2 cellular contexts compared by ENCODE assay signal in the genomic region with DNA sequence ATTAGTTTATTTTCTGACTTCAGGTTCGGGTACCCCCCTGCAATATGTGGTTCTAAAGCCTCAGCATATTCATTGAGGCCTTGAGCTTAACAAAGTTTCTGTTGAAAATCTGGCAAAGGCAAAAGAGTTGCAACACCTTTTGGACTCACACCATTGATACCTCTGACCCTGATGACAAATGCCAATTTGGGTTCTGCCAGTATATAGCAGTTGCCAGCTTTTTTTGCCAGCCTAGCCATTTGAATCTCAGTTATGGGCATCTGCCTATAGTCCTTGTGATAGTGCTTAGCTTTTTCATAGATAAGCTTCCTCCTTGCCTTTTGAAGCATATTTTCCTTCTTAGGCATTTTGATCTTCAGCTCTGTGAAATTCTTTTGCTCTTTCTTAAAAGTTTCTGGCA.
TF ChIP-seq lines count a peak whose summit lies in the region.

No MANE protein-coding gene starts in this region.

TF ChIP-seq in liver, 16 proteins besides CTCF, POLR2A, EP300 and RAD21:
- peak; percentile 62 for TF ChIP-seq YY1 (IDR thresholded peaks at IDR 0.05)
- TF ChIP-seq GABPA (IDR thresholded peaks at IDR 0.05 in 1 of 2, conservative IDR thresholded peaks at IDR 0.05 in 1 of 2): no peak
- TF ChIP-seq MAX (IDR thresholded peaks at IDR 0.05): peak; percentile 9
- TF ChIP-seq RXRA (IDR thresholded peaks at IDR 0.05): peak; percentile 49 to 71
- TF ChIP-seq, protein P1, sequence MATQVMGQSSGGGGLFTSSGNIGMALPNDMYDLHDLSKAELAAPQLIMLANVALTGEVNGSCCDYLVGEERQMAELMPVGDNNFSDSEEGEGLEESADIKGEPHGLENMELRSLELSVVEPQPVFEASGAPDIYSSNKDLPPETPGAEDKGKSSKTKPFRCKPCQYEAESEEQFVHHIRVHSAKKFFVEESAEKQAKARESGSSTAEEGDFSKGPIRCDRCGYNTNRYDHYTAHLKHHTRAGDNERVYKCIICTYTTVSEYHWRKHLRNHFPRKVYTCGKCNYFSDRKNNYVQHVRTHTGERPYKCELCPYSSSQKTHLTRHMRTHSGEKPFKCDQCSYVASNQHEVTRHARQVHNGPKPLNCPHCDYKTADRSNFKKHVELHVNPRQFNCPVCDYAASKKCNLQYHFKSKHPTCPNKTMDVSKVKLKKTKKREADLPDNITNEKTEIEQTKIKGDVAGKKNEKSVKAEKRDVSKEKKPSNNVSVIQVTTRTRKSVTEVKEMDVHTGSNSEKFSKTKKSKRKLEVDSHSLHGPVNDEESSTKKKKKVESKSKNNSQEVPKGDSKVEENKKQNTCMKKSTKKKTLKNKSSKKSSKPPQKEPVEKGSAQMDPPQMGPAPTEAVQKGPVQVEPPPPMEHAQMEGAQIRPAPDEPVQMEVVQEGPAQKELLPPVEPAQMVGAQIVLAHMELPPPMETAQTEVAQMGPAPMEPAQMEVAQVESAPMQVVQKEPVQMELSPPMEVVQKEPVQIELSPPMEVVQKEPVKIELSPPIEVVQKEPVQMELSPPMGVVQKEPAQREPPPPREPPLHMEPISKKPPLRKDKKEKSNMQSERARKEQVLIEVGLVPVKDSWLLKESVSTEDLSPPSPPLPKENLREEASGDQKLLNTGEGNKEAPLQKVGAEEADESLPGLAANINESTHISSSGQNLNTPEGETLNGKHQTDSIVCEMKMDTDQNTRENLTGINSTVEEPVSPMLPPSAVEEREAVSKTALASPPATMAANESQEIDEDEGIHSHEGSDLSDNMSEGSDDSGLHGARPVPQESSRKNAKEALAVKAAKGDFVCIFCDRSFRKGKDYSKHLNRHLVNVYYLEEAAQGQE (IDR thresholded peaks at IDR 0.05): no peak
- TF ChIP-seq ZBTB33 (IDR thresholded peaks at IDR 0.05): no peak
- TF ChIP-seq EGR1 (IDR thresholded peaks at IDR 0.05; ENCODE audit: low read depth in 2 of 2): no peak
- peak; percentile 40 for TF ChIP-seq SP1 (IDR thresholded peaks at IDR 0.05)
- peak; percentile 58 for TF ChIP-seq FOXA2 (IDR thresholded peaks at IDR 0.05)
- TF ChIP-seq TAF1 (conservative IDR thresholded peaks at IDR 0.05): no peak
- TF ChIP-seq ATF3 (IDR thresholded peaks at IDR 0.05): no peak
- no peak for TF ChIP-seq HNF4G (IDR thresholded peaks at IDR 0.05)
- peak; percentile 84 to 88 for TF ChIP-seq HNF4A (conservative IDR thresholded peaks at IDR 0.05)
- TF ChIP-seq JUND (IDR thresholded peaks at IDR 0.05): peak in 1 of 2 donors; percentile 56

TF ChIP-seq in HepG2, 621 proteins besides CTCF, POLR2A, EP300 and RAD21:
- TF ChIP-seq ZSCAN9 (CRISPR knock-in tag; IDR thresholded peaks at IDR 0.05; ENCODE audit: borderline replicate concordance) (no peak), MAFF (IDR thresholded peaks at IDR 0.05; ENCODE audit: low read depth, low read length) (no peak), JUN (CRISPR knock-in tag; IDR thresholded peaks at IDR 0.05) (no peak), EEA1 (CRISPR knock-in tag; IDR thresholded peaks at IDR 0.05; ENCODE audit: borderline replicate concordance) (no peak), ZNF556 (CRISPR knock-in tag; IDR thresholded peaks at IDR 0.05; ENCODE audit: borderline replicate concordance) (no peak), NFIC (IDR thresholded peaks at IDR 0.05; ENCODE audit: low read length) (no peak), NFIB (CRISPR knock-in tag; IDR thresholded peaks at IDR 0.05; ENCODE audit: borderline replicate concordance) (no peak), ZBED4 (CRISPR knock-in tag; IDR thresholded peaks at IDR 0.05; ENCODE audit: borderline replicate concordance) (no peak), HOXA7 (CRISPR knock-in tag; IDR thresholded peaks at IDR 0.05) (no peak), ZBTB21 (CRISPR knock-in tag; IDR thresholded peaks at IDR 0.05) (no peak), NFAT5 (CRISPR knock-in tag; IDR thresholded peaks at IDR 0.05) (no peak), REXO4 (CRISPR knock-in tag; IDR thresholded peaks at IDR 0.05; ENCODE audit: borderline replicate concordance) (no peak), ZNF615 (CRISPR knock-in tag; IDR thresholded peaks at IDR 0.05; ENCODE audit: borderline replicate concordance) (no peak), ZC3H4 (CRISPR knock-in tag; IDR thresholded peaks at IDR 0.05; ENCODE audit: borderline replicate concordance) (no peak), MXI1 (IDR thresholded peaks at IDR 0.05; ENCODE audit: borderline replicate concordance, low read depth, low read length) (no peak), TOE1 (CRISPR knock-in tag; IDR thresholded peaks at IDR 0.05) (no peak), PBX3 (CRISPR knock-in tag; IDR thresholded peaks at IDR 0.05; ENCODE audit: borderline replicate concordance) (no peak), FOXK1 (CRISPR knock-in tag; IDR thresholded peaks at IDR 0.05; ENCODE audit: borderline replicate concordance, low read depth) (no peak)
- TF ChIP-seq, protein P2, sequence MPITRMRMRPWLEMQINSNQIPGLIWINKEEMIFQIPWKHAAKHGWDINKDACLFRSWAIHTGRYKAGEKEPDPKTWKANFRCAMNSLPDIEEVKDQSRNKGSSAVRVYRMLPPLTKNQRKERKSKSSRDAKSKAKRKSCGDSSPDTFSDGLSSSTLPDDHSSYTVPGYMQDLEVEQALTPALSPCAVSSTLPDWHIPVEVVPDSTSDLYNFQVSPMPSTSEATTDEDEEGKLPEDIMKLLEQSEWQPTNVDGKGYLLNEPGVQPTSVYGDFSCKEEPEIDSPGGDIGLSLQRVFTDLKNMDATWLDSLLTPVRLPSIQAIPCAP (CRISPR knock-in tag; IDR thresholded peaks at IDR 0.05; ENCODE audit: low read depth): no peak
- TF ChIP-seq, protein P3, sequence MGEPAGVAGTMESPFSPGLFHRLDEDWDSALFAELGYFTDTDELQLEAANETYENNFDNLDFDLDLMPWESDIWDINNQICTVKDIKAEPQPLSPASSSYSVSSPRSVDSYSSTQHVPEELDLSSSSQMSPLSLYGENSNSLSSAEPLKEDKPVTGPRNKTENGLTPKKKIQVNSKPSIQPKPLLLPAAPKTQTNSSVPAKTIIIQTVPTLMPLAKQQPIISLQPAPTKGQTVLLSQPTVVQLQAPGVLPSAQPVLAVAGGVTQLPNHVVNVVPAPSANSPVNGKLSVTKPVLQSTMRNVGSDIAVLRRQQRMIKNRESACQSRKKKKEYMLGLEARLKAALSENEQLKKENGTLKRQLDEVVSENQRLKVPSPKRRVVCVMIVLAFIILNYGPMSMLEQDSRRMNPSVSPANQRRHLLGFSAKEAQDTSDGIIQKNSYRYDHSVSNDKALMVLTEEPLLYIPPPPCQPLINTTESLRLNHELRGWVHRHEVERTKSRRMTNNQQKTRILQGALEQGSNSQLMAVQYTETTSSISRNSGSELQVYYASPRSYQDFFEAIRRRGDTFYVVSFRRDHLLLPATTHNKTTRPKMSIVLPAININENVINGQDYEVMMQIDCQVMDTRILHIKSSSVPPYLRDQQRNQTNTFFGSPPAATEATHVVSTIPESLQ (CRISPR knock-in tag; conservative IDR thresholded peaks at IDR 0.05): no peak
